33 cellular contexts compared by ENCODE assay signal in genomic region chr19:32063601-32064000, GRCh38.
"Had no signal": no experiment of that assay in that cellular context is flagged by ENCODE, and none has a peak within 500 bp of the region (broad histone marks: within the 10 kb centered on the region; RNA-seq: fewer than 3 reads in every experiment).

No MANE protein-coding gene starts in this region.

- H3K9me3 Mint-ChIP-seq: activated naive CD4-positive, alpha-beta T cell treated with anti-CD3 and anti-CD28 coated beads, Interleukin-2, amount 50 U/mL, for 24 hours; activated naive CD8-positive, alpha-beta T cell treated with anti-CD3 and anti-CD28 coated beads, Interleukin-2, amount 10 ng/mL, durations not matched to agents 7 days and 5 days; activated T-helper 17 cell treated with anti-CD3 and anti-CD28 coated beads, Interleukin-2, amount 50 U/mL, for 72 hours had no signal

- H3K4me3 ChIP-seq: ascending aorta, cardiac muscle cell, MG63 had no signal

- H3K36me3 ChIP-seq: ascending aorta, cardiac muscle cell, MG63 had no signal

- H3K27me3 ChIP-seq: ascending aorta, cardiac muscle cell had no signal

- DNase-seq: activated B cell treated with CpG ODN at 0.5 μM for 24 hours; activated CD4-positive, alpha-beta T cell treated with anti-CD3 and anti-CD28 coated beads for 1 hour; activated CD4-positive, alpha-beta T cell treated with anti-CD3 and anti-CD28 coated beads for 48 hours; activated CD8-positive, alpha-beta T cell treated with anti-CD3 and anti-CD28 coated beads for 36 hours; activated gamma-delta T cell; activated naive CD4-positive, alpha-beta T cell treated with Interleukin-2 at 50 U/mL for 16 hours; activated naive CD8-positive, alpha-beta T cell treated with anti-CD3 and anti-CD28 coated beads, Interleukin-2, amount 10 ng/mL, durations not matched to agents 7 days and 5 days; activated T-cell treated with anti-CD3 and anti-CD28 coated beads, Interleukin-2, amount 50 U/mL, for 1 hour; activated T-cell treated with anti-CD3 and anti-CD28 coated beads, Interleukin-2, amount 50 U/mL, for 72 hours; amygdala; Kasumi-1; KG1; MG63; NCI-H1105; NCI-H1417 treated with DMSO at 0.1 percent for 48 hours; NCI-H187 treated with DMSO at 0.1 percent for 48 hours; NCI-H2081; NCI-H226; NCI-H446 treated with DMSO at 0.1 percent for 48 hours; NCI-H524; NCI-H69; NCI-H82; SIG-M5; SW 1271; T-helper 1 cell; T-helper 2 cell; T-helper 9 cell had no signal

- ATAC-seq: activated CD8-positive, alpha-beta T cell treated with anti-CD3 and anti-CD28 coated beads for 36 hours; activated T-cell treated with anti-CD3 and anti-CD28 coated beads, Interleukin-2, amount 50 U/mL, for 72 hours; activated T-helper 17 cell treated with anti-CD3 and anti-CD28 coated beads, Interleukin-2, amount 50 U/mL, for 72 hours; Panc1 had no signal

- H3K27me3 Mint-ChIP-seq: activated B cell treated with CpG ODN at 0.5 μM for 24 hours; activated CD8-positive, alpha-beta T cell treated with anti-CD3 and anti-CD28 coated beads for 36 hours; activated naive CD4-positive, alpha-beta T cell treated with anti-CD3 and anti-CD28 coated beads, Interleukin-2, amount 50 U/mL, for 24 hours; activated naive CD8-positive, alpha-beta T cell treated with anti-CD3 and anti-CD28 coated beads, Interleukin-2, amount 10 ng/mL, durations not matched to agents 7 days and 5 days; activated T-helper 17 cell treated with anti-CD3 and anti-CD28 coated beads, Interleukin-2, amount 50 U/mL, for 72 hours had no signal

- H3K4me1 ChIP-seq: ascending aorta had no signal

- H3K36me3 Mint-ChIP-seq: activated naive CD4-positive, alpha-beta T cell treated with anti-CD3 and anti-CD28 coated beads, Interleukin-2, amount 50 U/mL, for 24 hours; activated naive CD8-positive, alpha-beta T cell treated with anti-CD3 and anti-CD28 coated beads, Interleukin-2, amount 10 ng/mL, durations not matched to agents 7 days and 5 days had no signal

- H3K27ac ChIP-seq: ascending aorta, cardiac muscle cell, VCaP had no signal

- H3K27ac Mint-ChIP-seq: activated B cell treated with CpG ODN at 0.5 μM for 24 hours; activated CD8-positive, alpha-beta T cell treated with anti-CD3 and anti-CD28 coated beads for 36 hours; activated naive CD4-positive, alpha-beta T cell treated with anti-CD3 and anti-CD28 coated beads, Interleukin-2, amount 50 U/mL, for 24 hours; activated naive CD8-positive, alpha-beta T cell treated with anti-CD3 and anti-CD28 coated beads, Interleukin-2, amount 10 ng/mL, durations not matched to agents 7 days and 5 days; activated T-cell treated with anti-CD3 and anti-CD28 coated beads, Interleukin-2, amount 50 U/mL, for 72 hours; activated T-helper 17 cell treated with anti-CD3 and anti-CD28 coated beads, Interleukin-2, amount 50 U/mL, for 72 hours had no signal

- H3K9me3 ChIP-seq: ascending aorta, MG63 had no signal

- H3K4me3 Mint-ChIP-seq: activated B cell treated with CpG ODN at 0.5 μM for 24 hours; activated CD8-positive, alpha-beta T cell treated with anti-CD3 and anti-CD28 coated beads for 36 hours; activated naive CD4-positive, alpha-beta T cell treated with anti-CD3 and anti-CD28 coated beads, Interleukin-2, amount 50 U/mL, for 24 hours; activated naive CD8-positive, alpha-beta T cell treated with anti-CD3 and anti-CD28 coated beads, Interleukin-2, amount 10 ng/mL, durations not matched to agents 7 days and 5 days; activated T-cell treated with anti-CD3 and anti-CD28 coated beads, Interleukin-2, amount 50 U/mL, for 72 hours; activated T-helper 17 cell treated with anti-CD3 and anti-CD28 coated beads, Interleukin-2, amount 50 U/mL, for 72 hours had no signal

- H3K4me1 Mint-ChIP-seq: activated B cell treated with CpG ODN at 0.5 μM for 24 hours; activated naive CD4-positive, alpha-beta T cell treated with anti-CD3 and anti-CD28 coated beads, Interleukin-2, amount 50 U/mL, for 24 hours; activated naive CD8-positive, alpha-beta T cell treated with anti-CD3 and anti-CD28 coated beads, Interleukin-2, amount 10 ng/mL, durations not matched to agents 7 days and 5 days; activated T-helper 17 cell treated with anti-CD3 and anti-CD28 coated beads, Interleukin-2, amount 50 U/mL, for 72 hours had no signal
